In genomic region chr20:43765933-43766332, GRCh38 we compare ENCODE assay signal across 24 cellular contexts. TPM values are rescaled to one million over a fixed set of nuclear protein-coding genes. Genes with fewer than 3 reads are reported as not detected.
DNase-seq lines count a peak whose midpoint lies in the region; ATAC-seq and TF ChIP-seq lines count a peak whose summit lies in the region.
"Had no signal": no experiment of that assay in that cellular context is flagged by ENCODE, and none has a peak within 500 bp of the region (broad histone marks: within the 10 kb centered on the region; RNA-seq: fewer than 3 reads in every experiment).

No MANE protein-coding gene starts in this region.

- no peak overlapping the region for H3K4me3 Mint-ChIP-seq in activated naive CD4-positive, alpha-beta T cell treated with anti-CD3 and anti-CD28 coated beads, Interleukin-2, amount 50 U/mL, for 24 hours
- no peak overlapping the region for H3K4me3 Mint-ChIP-seq in activated naive CD4-positive, alpha-beta T cell treated with anti-CD3 and anti-CD28 coated beads, Interleukin-2, amount 10 ng/mL, durations not matched to agents 7 days and 5 days
- no peak overlapping the region for H3K4me3 Mint-ChIP-seq in neural crest cell
- H3K4me3 Mint-ChIP-seq: B cell; CD4-positive, CD25-positive, alpha-beta regulatory T cell; GM23338; IgD-negative memory B cell had no signal

- peak overlapping the region; percentile 53 for H3K27ac ChIP-seq in ectodermal cell (ENCODE audit: insufficient read depth, low read depth, low read length, poor library complexity, severe bottlenecking)
- H3K27ac ChIP-seq: RWPE1 had no signal

- H3K27ac Mint-ChIP-seq in activated naive CD4-positive, alpha-beta T cell treated with anti-CD3 and anti-CD28 coated beads, Interleukin-2, amount 50 U/mL, for 24 hours: peak overlapping the region; percentile 56
- H3K27ac Mint-ChIP-seq in activated naive CD4-positive, alpha-beta T cell treated with anti-CD3 and anti-CD28 coated beads, Interleukin-2, amount 10 ng/mL, durations not matched to agents 7 days and 5 days: no peak overlapping the region
- peak overlapping the region; percentile 3 for H3K27ac Mint-ChIP-seq in neural crest cell (ENCODE audit: unreplicated experiment)
- H3K27ac Mint-ChIP-seq: B cell; CD4-positive, CD25-positive, alpha-beta regulatory T cell; GM23338 had no signal

- no peaks in the 10 kb centered on the region for H3K4me1 Mint-ChIP-seq in activated naive CD4-positive, alpha-beta T cell treated with anti-CD3 and anti-CD28 coated beads, Interleukin-2, amount 50 U/mL, for 24 hours
- no peaks in the 10 kb centered on the region for H3K4me1 Mint-ChIP-seq in activated naive CD4-positive, alpha-beta T cell treated with anti-CD3 and anti-CD28 coated beads, Interleukin-2, amount 10 ng/mL, durations not matched to agents 7 days and 5 days
- H3K4me1 Mint-ChIP-seq in neural crest cell: peaks cover 36% of the 10 kb centered on the region
- H3K4me1 Mint-ChIP-seq: B cell, IgD-negative memory B cell had no signal

- H3K4me3 ChIP-seq in ectodermal cell (ENCODE audit: insufficient read depth, low read depth, low read length): no peak overlapping the region
- H3K4me3 ChIP-seq: GM23338 had no signal

- H3K27me3 ChIP-seq in ectodermal cell (ENCODE audit: control insufficient read depth, insufficient read depth, low read length, poor library complexity, severe bottlenecking): no peaks in the 10 kb centered on the region

- DNase-seq in activated naive CD4-positive, alpha-beta T cell treated with anti-CD3 and anti-CD28 coated beads, Interleukin-2, amount 10 ng/mL, durations not matched to agents 7 days and 5 days: no peak
- no peak for DNase-seq in neural crest cell (ENCODE audit: low read depth, low spot score)
- no peak for DNase-seq in NCI-H1105 treated with DMSO at 0.1 percent for 48 hours (lab: John Stamatoyannopoulos, UW)
- DNase-seq in NCI-H526 treated with DMSO at 0.1 percent for 48 hours (lab: John Stamatoyannopoulos, UW): no peak
- DNase-seq in stimulated activated naive CD4-positive, alpha-beta T cell (lab: John Stamatoyannopoulos, UW): no peak
- DNase-seq: 8988T; CD4-positive, CD25-positive, alpha-beta regulatory T cell; Kasumi-1; MM.1S; NCI-H1694; NCI-H2081 treated with DMSO at 0.1 percent for 48 hours; NCI-H345; NCI-H524 treated with DMSO at 0.1 percent for 48 hours; PC-3; SIG-M5 had no signal

- TF ChIP-seq CTCF in neural crest cell (conservative IDR thresholded peaks at IDR 0.05): no peak

- peaks cover 2% of the 10 kb centered on the region for H3K27me3 Mint-ChIP-seq in activated naive CD4-positive, alpha-beta T cell treated with anti-CD3 and anti-CD28 coated beads, Interleukin-2, amount 50 U/mL, for 24 hours
- H3K27me3 Mint-ChIP-seq in activated naive CD4-positive, alpha-beta T cell treated with anti-CD3 and anti-CD28 coated beads, Interleukin-2, amount 10 ng/mL, durations not matched to agents 7 days and 5 days: peaks cover 35% of the 10 kb centered on the region
- peaks cover 25% of the 10 kb centered on the region for H3K27me3 Mint-ChIP-seq in neural crest cell (ENCODE audit: low read depth)

- no peaks in the 10 kb centered on the region for H3K9me3 Mint-ChIP-seq in activated naive CD4-positive, alpha-beta T cell treated with anti-CD3 and anti-CD28 coated beads, Interleukin-2, amount 50 U/mL, for 24 hours
- H3K9me3 Mint-ChIP-seq in activated naive CD4-positive, alpha-beta T cell treated with anti-CD3 and anti-CD28 coated beads, Interleukin-2, amount 10 ng/mL, durations not matched to agents 7 days and 5 days: no peaks in the 10 kb centered on the region
- no peaks in the 10 kb centered on the region for H3K9me3 Mint-ChIP-seq in neural crest cell
- H3K9me3 Mint-ChIP-seq: CD4-positive, CD25-positive, alpha-beta regulatory T cell; GM23338; IgD-negative memory B cell had no signal

- ATAC-seq in GM18909 (IDR thresholded peaks at IDR 0.05; ENCODE audit: poor library complexity, unreplicated experiment): no peak
- ATAC-seq: HCT116, PC-3 had no signal

- H3K36me3 ChIP-seq in ectodermal cell (ENCODE audit: control insufficient read depth, insufficient read depth, low read length): no peaks in the 10 kb centered on the region

- CTCF ChIA-PET in activated naive CD4-positive, alpha-beta T cell treated with anti-CD3 and anti-CD28 coated beads, Interleukin-2, amount 10 ng/mL, durations not matched to agents 7 days and 5 days (lab: Charles Lee): interaction anchor here (1.8 kb wide), 1 partner anchor 15 kb away, joined by 5 read pairs; no protein-coding TSS in a partner anchor

- 57 to 69% methylated on average over 7 of the region's 7 CpGs for WGBS in ectodermal cell, 2 experiments

- no peaks in the 10 kb centered on the region for H3K9me3 ChIP-seq in ectodermal cell (ENCODE audit: control insufficient read depth, low read length)

- peaks cover 17% of the 10 kb centered on the region for H3K4me1 ChIP-seq in ectodermal cell (ENCODE audit: control insufficient read depth, insufficient read depth, low read length)

- H3K36me3 Mint-ChIP-seq in activated naive CD4-positive, alpha-beta T cell treated with anti-CD3 and anti-CD28 coated beads, Interleukin-2, amount 50 U/mL, for 24 hours: no peaks in the 10 kb centered on the region
- H3K36me3 Mint-ChIP-seq in activated naive CD4-positive, alpha-beta T cell treated with anti-CD3 and anti-CD28 coated beads, Interleukin-2, amount 10 ng/mL, durations not matched to agents 7 days and 5 days: no peaks in the 10 kb centered on the region
- H3K36me3 Mint-ChIP-seq in neural crest cell (ENCODE audit: low read depth): no peaks in the 10 kb centered on the region
- H3K36me3 Mint-ChIP-seq: CD4-positive, CD25-positive, alpha-beta regulatory T cell had no signal

RNA-seq across cellular contexts. Expression of gene GTSF1L, which starts 39.1 kb away (rescaled TPM):
- polyA plus RNA-seq in ectodermal cell (2013, experiment 1 of 4): not detected
- polyA plus RNA-seq in ectodermal cell (2013, experiment 2 of 4): not detected
- polyA plus RNA-seq in ectodermal cell (2013, experiment 3 of 4): not detected
- not detected for polyA plus RNA-seq in ectodermal cell (2013, experiment 4 of 4)
- not detected in 2 replicates for total RNA-seq in neural crest cell
- total RNA-seq: GM23338, PC-3 had no signal
- polyA plus RNA-seq: AG04450, GM23338 had no signal
